Comparison of ENCODE assay signal across 11 cellular contexts in the genomic region with DNA sequence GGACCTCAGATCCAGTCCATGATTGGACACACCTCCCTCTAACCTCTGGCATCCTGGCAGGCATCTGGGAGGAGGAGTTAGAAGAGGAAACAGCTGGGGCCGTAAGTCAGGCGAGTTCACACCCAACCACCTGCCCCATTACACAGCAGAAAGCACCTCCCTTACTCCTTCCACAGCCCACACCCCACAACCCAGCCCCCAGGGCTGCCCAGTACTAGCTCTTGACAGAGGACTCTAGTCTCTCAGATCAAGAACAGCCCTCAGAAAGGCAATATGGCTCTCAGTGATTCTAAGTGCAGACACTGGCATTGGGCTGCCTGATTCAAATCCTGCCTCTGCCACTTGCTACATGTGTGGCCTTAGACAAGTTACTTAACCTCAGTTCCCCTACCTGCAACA. TPM values are rescaled to one million over a fixed set of nuclear protein-coding genes. Genes with fewer than 3 reads are reported as not detected.
DNase-seq lines count a peak whose midpoint lies in the region; ATAC-seq, FAIRE-seq and TF ChIP-seq lines count a peak whose summit lies in the region.
"Had no signal": no experiment of that assay in that cellular context is flagged by ENCODE, and none has a peak within 500 bp of the region (broad histone marks: within the 10 kb centered on the region; RNA-seq: fewer than 3 reads in every experiment).

No MANE protein-coding gene starts in this region.

- WGBS in K562 (ENCODE audit: insufficient coverage, low coverage, missing lambda C conversion rate) = 0% methylated on average over 2 of the region's 2 CpGs

- POLR2A ChIA-PET in K562 (lab: Yijun Ruan, JAX) = interaction anchor here (1.4 to 1.9 kb wide), 2 partner anchors 10 to 48 kb away, joined by 3 to 7 read pairs; no protein-coding TSS in a partner anchor

- intact Hi-C loops in K562 (cut with micrococcal nuclease) (no loop called here), posterior vena cava (cut with DNase I) (loop anchor here in 1 of 2 donors (5.0 kb wide), 1 partner anchor 901 kb away; no protein-coding TSS in a partner anchor)

- H3K4me3 ChIP-seq in K562 = no peak overlapping the region

- no peaks in the 10 kb centered on the region for H3K9me3 ChIP-seq in K562 (replicated peaks; ENCODE audit: control insufficient read depth, insufficient read depth, low read depth, low read length)

- ATAC-seq in HG03354 (IDR thresholded peaks at IDR 0.05; ENCODE audit: poor library complexity, severe bottlenecking, unreplicated experiment) (peak; percentile 59), K562 (no peak)
- no peak for ATAC-seq in activated CD4-positive, CD25-positive, alpha-beta regulatory T cell treated with anti-CD3 and anti-CD28 coated beads, Interleukin-2, amount 50 U/mL, for 24 hours

- no peaks in the 10 kb centered on the region for H3K4me1 ChIP-seq in K562 (replicated peaks in 1 of 2; ENCODE audit: control insufficient read depth in 2 of 2, insufficient read depth in 2 of 2, low read length in 2 of 2)

- no peak overlapping the region for H3K27ac ChIP-seq in K562 (ENCODE audit: extremely low read depth, low read depth, low read length)
- no peak overlapping the region for H3K27ac ChIP-seq in caudate nucleus (ENCODE audit: low read depth, low read length)

- TF ChIP-seq EP300 in K562 (IDR thresholded peaks at IDR 0.05; ENCODE audit: low read length) = no peak

- H3K4me2 ChIP-seq in K562 (ENCODE audit: insufficient read depth, low read length) = no peak overlapping the region

- no peaks in the 10 kb centered on the region for H3K79me2 ChIP-seq in K562 (ENCODE audit: control insufficient read depth, insufficient read depth, low read length)

- no peak overlapping the region for H3K9ac ChIP-seq in K562 (ENCODE audit: insufficient read depth in 1 of 2, low read depth in 2 of 2, low read length in 2 of 2)

- CTCF ChIA-PET in K562 (lab: Yijun Ruan, JAX; ENCODE audit: low intra/inter-chr PET ratio) = no interaction called here

- no peak for TF ChIP-seq POLR2A in K562 (conservative IDR thresholded peaks at IDR 0.05)

- TF ChIP-seq RAD21 in K562 (CRISPR knock-in tag; conservative IDR thresholded peaks at IDR 0.05 in 1 of 2, IDR thresholded peaks at IDR 0.05 in 1 of 2) = no peak

- FAIRE-seq in K562 (lab: Jason Lieb, UNC) = no peak
- FAIRE-seq: A204.1 had no signal

- H3K9me1 ChIP-seq in K562 (ENCODE audit: control insufficient read depth, insufficient read depth, low read length) = no peaks in the 10 kb centered on the region

- H3K36me3 ChIP-seq in K562 (ENCODE audit: control insufficient read depth, insufficient read depth, low read length) = no peaks in the 10 kb centered on the region

- DNase-seq in NCI-H146 (lab: John Stamatoyannopoulos, UW) (peak; percentile 55), NCI-H146 treated with DMSO at 0.1 percent for 48 hours (lab: John Stamatoyannopoulos, UW; ENCODE audit: unreplicated experiment) (no peak), K562 (ENCODE audit: extremely low read depth in 1 of 4, low spot score in 3 of 4) (no peak), posterior vena cava (ENCODE audit: low spot score) (peak; percentile 59), T-helper 9 cell (no peak), caudate nucleus (lab: John Stamatoyannopoulos, UW) (no peak)
- DNase-seq: activated T-cell treated with anti-CD3 and anti-CD28 coated beads, Interleukin-2, amount 50 U/mL, for 1 hour; left cardiac atrium had no signal

- in situ Hi-C loops in K562 (cut with MboI) = no loop called here

- H3K27me3 ChIP-seq in K562 (ENCODE audit: control insufficient read depth in 2 of 2, insufficient read depth in 2 of 2, low read length in 2 of 2) = peaks cover 13 to 61% of the 10 kb centered on the region in 2 experiments; a peak in 4 of 5 replicates

- TF ChIP-seq CTCF in K562 (IDR thresholded peaks at IDR 0.05 in 2 of 3, conservative IDR thresholded peaks at IDR 0.05 in 1 of 3; ENCODE audit: insufficient read depth in 2 of 3, low read depth in 1 of 3, low read length in 3 of 3) = no peak

- no TSS peak for BruUV-seq in K562 (replicated peaks; lab: Mats Ljungman, UMichigan)

- peaks cover 3% of the 10 kb centered on the region; the same call in 1 of the 2 replicates for H4K20me1 ChIP-seq in K562 (replicated peaks; ENCODE audit: control insufficient read depth, insufficient read depth, low read length)

- H2AFZ ChIP-seq in K562 (ENCODE audit: low read depth, low read length) = no peak overlapping the region

TF ChIP-seq in K562, 482 proteins besides CTCF, POLR2A, EP300 and RAD21:
- TF ChIP-seq SMARCA4 (IDR thresholded peaks at IDR 0.05) (no peak), ZFP36 (IDR thresholded peaks at IDR 0.05; ENCODE audit: low read depth, low read length, partially characterized antibody) (peak; percentile 69), YBX1 (IDR thresholded peaks at IDR 0.05) (no peak), ZNF347 (CRISPR knock-in tag; IDR thresholded peaks at IDR 0.05; ENCODE audit: low read depth) (no peak), TAF15 (IDR thresholded peaks at IDR 0.05; ENCODE audit: low read depth, low read length) (no peak)
- TF ChIP-seq, protein P1, sequence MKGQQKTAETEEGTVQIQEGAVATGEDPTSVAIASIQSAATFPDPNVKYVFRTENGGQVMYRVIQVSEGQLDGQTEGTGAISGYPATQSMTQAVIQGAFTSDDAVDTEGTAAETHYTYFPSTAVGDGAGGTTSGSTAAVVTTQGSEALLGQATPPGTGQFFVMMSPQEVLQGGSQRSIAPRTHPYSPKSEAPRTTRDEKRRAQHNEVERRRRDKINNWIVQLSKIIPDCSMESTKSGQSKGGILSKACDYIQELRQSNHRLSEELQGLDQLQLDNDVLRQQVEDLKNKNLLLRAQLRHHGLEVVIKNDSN (CRISPR knock-in tag; IDR thresholded peaks at IDR 0.05) = no peak
- TF ChIP-seq, protein P2, sequence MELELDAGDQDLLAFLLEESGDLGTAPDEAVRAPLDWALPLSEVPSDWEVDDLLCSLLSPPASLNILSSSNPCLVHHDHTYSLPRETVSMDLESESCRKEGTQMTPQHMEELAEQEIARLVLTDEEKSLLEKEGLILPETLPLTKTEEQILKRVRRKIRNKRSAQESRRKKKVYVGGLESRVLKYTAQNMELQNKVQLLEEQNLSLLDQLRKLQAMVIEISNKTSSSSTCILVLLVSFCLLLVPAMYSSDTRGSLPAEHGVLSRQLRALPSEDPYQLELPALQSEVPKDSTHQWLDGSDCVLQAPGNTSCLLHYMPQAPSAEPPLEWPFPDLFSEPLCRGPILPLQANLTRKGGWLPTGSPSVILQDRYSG (tag; conservative IDR thresholded peaks at IDR 0.05; ENCODE audit: low read depth) = no peak
- TF ChIP-seq, protein P3, sequence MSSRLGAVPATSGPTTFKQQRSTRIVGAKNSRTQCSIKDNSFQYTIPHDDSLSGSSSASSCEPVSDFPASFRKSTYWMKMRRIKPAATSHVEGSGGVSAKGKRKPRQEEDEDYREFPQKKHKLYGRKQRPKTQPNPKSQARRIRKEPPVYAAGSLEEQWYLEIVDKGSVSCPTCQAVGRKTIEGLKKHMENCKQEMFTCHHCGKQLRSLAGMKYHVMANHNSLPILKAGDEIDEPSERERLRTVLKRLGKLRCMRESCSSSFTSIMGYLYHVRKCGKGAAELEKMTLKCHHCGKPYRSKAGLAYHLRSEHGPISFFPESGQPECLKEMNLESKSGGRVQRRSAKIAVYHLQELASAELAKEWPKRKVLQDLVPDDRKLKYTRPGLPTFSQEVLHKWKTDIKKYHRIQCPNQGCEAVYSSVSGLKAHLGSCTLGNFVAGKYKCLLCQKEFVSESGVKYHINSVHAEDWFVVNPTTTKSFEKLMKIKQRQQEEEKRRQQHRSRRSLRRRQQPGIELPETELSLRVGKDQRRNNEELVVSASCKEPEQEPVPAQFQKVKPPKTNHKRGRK (tag; IDR thresholded peaks at IDR 0.05) = no peak

RNA-seq across cellular contexts. Expression of a gene that starts 34.1 kb away (rescaled TPM):
- 0.69 and 1.8 TPM in 2 replicates for total RNA-seq in K562 (2011; cell fraction: chromatin; rRNA removed; ENCODE audit: low replicate concordance)
- total RNA-seq in K562 (2011; cell fraction: nucleolus; rRNA removed) = 0.50 and 0.79 TPM in 2 replicates
- total RNA-seq in K562 (2011; cell fraction: nucleoplasm; rRNA removed) = 0.46 and 0.81 TPM in 2 replicates
- total RNA-seq in K562 (2014; rRNA removed) = 0.20 TPM in 1 of 2 replicates, not detected in the other
- total RNA-seq in K562 (2014; rRNA removed; fragmentation: Illumina TruSeq; extraction: Trizol) = 0.15 and 0.41 TPM in 2 replicates
- 0.08 and 0.18 TPM in 2 replicates for total RNA-seq in K562 (2015; rRNA removed; fragmentation: Illumina TruSeq; extraction: Trizol)
- 0.27 and 0.95 TPM in 2 replicates for total RNA-seq in K562 (2021)
- polyA plus RNA-seq in K562 (2011; rRNA removed) = 0.01 and 0.04 TPM in 2 replicates
- 0.01 TPM in 1 of 2 replicates, not detected in the other for polyA plus RNA-seq in K562 (2011; cell fraction: cytosol; rRNA removed)
- polyA plus RNA-seq in K562 (2011; cell fraction: nucleus; rRNA removed) = 0.11 and 0.13 TPM in 2 replicates
- polyA plus RNA-seq in K562 (2012) = 0.04 and 0.84 TPM in 2 replicates
- polyA plus RNA-seq in K562 (2014; fragmentation: Illumina TruSeq; extraction: Trizol) = 0.04 and 0.06 TPM in 2 replicates
- not detected for polyA plus RNA-seq in K562 (2014; fragmentation: Nextera tagmentation; extraction: Ambion mirVana)
- not detected in 2 replicates for polyA plus RNA-seq in K562 (2014; rRNA removed)
- 0.12 and 0.14 TPM in 2 replicates for polyA minus RNA-seq in K562 (2011; rRNA and poly(A)+ RNA removed)
- polyA minus RNA-seq in K562 (2011; cell fraction: cytosol; rRNA and poly(A)+ RNA removed) = not detected in 2 replicates
- 0.13 and 0.33 TPM in 2 replicates for polyA minus RNA-seq in K562 (2011; cell fraction: nucleus; rRNA and poly(A)+ RNA removed)
- 100 to 1,000 TPM in 1 of 2 donors, 10 to 100 TPM in 1; 99.7 to 117 TPM for total RNA-seq in posterior vena cava

Comparison
In these comparisons a context has a peak if more than half of its experiments do, and no peak if none do; other contexts are left out.
1. DNase-seq: peak in NCI-H146 (single experiment) and posterior vena cava (single experiment); none in NCI-H146 treated with DMSO at 0.1 percent for 48 hours (single experiment), K562 (0 of 4), T-helper 9 cell (single experiment) and caudate nucleus (0 of 61).
2. RNA of a gene that starts 34.1 kb away (total RNA-seq): 99.7 to 117 TPM in posterior vena cava; 0.08 to 1.8 TPM in K562; every median in the first group is over 10 times any median in the second.